25 cellular contexts compared by ENCODE assay signal in genomic region chr2:21819475-21819874, GRCh38.
DNase-seq lines count a peak whose midpoint lies in the region; ATAC-seq, FAIRE-seq and TF ChIP-seq lines count a peak whose summit lies in the region.
"Had no signal": no experiment of that assay in that cellular context is flagged by ENCODE, and none has a peak within 500 bp of the region (broad histone marks: within the 10 kb centered on the region; RNA-seq: fewer than 3 reads in every experiment).

No MANE protein-coding gene starts in this region.

- DNase-seq in EL (peak; percentile 83), M059J (ENCODE audit: low read depth) (peak; percentile 67), fibroblast of mammary gland (ENCODE audit: low read depth) (peak; percentile 35), renal cortical epithelial cell (ENCODE audit: low read depth) (peak; percentile 16), small intestine (no peak), KG1 (lab: John Stamatoyannopoulos, UW) (no peak)
- DNase-seq: activated CD4-positive, CD25-positive, alpha-beta regulatory T cell; activated naive CD4-positive, alpha-beta T cell treated with anti-CD3 and anti-CD28 coated beads, Interleukin-2, amount 10 ng/mL, durations not matched to agents 7 days and 5 days; amniotic stem cell; COR-L47; effector memory CD8-positive, alpha-beta T cell; erythroblast; islet precursor cell; left ventricle myocardium superior; naive thymus-derived CD8-positive, alpha-beta T cell; NCI-H1105 treated with DMSO at 0.1 percent for 48 hours; NCI-H1930; stimulated activated CD8-positive, alpha-beta memory T cell treated with anti-CD3 and anti-CD28 coated beads, Interleukin-4, amount 100 ng/mL, for 48 hours; stimulated activated naive CD8-positive, alpha-beta T cell treated with anti-CD3 and anti-CD28 coated beads, Interleukin-15, amount 100 ng/mL, for 72 hours; T-helper 1 cell; tibial artery had no signal

- H3K4me3 ChIP-seq in fibroblast of mammary gland (ENCODE audit: control insufficient read depth, low read depth, low read length) (no peak overlapping the region), small intestine (ENCODE audit: low read depth in 1 of 2, low read length in 2 of 2) (no peak overlapping the region)
- H3K4me3 ChIP-seq: BLaER1 treated with 17β-estradiol and CSF1 and Interleukin-3, amounts not matched to agents 10 nM and 100 nM; coronary artery; skin epidermis; tibial artery had no signal

- no peak for TF ChIP-seq CTCF in fibroblast of mammary gland (conservative IDR thresholded peaks at IDR 0.05; ENCODE audit: control insufficient read depth, insufficient read depth, low read depth, low read length)

- no peaks in the 10 kb centered on the region for H3K9me3 ChIP-seq in small intestine (ENCODE audit: control insufficient read depth, low read depth)
- H3K9me3 ChIP-seq: BLaER1 treated with 17β-estradiol and CSF1 and Interleukin-3, amounts not matched to agents 10 nM and 100 nM; tibial artery had no signal

- no peaks in the 10 kb centered on the region for H3K36me3 ChIP-seq in small intestine (ENCODE audit: control insufficient read depth in 2 of 2, insufficient read depth in 2 of 2, low read length in 2 of 2)
- H3K36me3 ChIP-seq: BLaER1 treated with 17β-estradiol and CSF1 and Interleukin-3, amounts not matched to agents 10 nM and 100 nM; tibial artery had no signal

- FAIRE-seq in small intestine (lab: Jason Lieb, UNC) = no peak

- H3K27ac ChIP-seq in small intestine (ENCODE audit: low read depth in 1 of 2, low read length in 1 of 2) = no peak overlapping the region
- H3K27ac ChIP-seq: BLaER1 treated with 17β-estradiol and CSF1 and Interleukin-3, amounts not matched to agents 10 nM and 100 nM; coronary artery; skin epidermis; tibial artery had no signal

- no peaks in the 10 kb centered on the region for H3K27me3 ChIP-seq in small intestine (ENCODE audit: control insufficient read depth in 2 of 2, insufficient read depth in 2 of 2, low read length in 2 of 2)
- H3K27me3 ChIP-seq: BLaER1 treated with 17β-estradiol and CSF1 and Interleukin-3, amounts not matched to agents 10 nM and 100 nM; tibial artery had no signal

- no peaks in the 10 kb centered on the region for H3K4me1 ChIP-seq in small intestine (ENCODE audit: control insufficient read depth in 2 of 2, insufficient read depth in 1 of 2, low read depth in 1 of 2, low read length in 1 of 2)

- WGBS in small intestine, 3 donors = 79 to 92% (median 86%) methylated on average over 2 of the region's 2 CpGs

- ATAC-seq in GM21360 (IDR thresholded peaks at IDR 0.05; ENCODE audit: unreplicated experiment) = no peak
- ATAC-seq: effector memory CD8-positive, alpha-beta T cell; naive thymus-derived CD8-positive, alpha-beta T cell; stimulated activated naive CD8-positive, alpha-beta T cell treated with anti-CD3 and anti-CD28 coated beads, Interleukin-15, amount 100 ng/mL, for 72 hours had no signal

Comparison
In these comparisons a context has a peak if more than half of its experiments do, and no peak if none do; other contexts are left out.
1. DNase-seq: peak in EL (single experiment), M059J (single experiment), fibroblast of mammary gland (single experiment) and renal cortical epithelial cell (single experiment); none in small intestine (single experiment) and KG1 (single experiment).